In the genomic region with DNA sequence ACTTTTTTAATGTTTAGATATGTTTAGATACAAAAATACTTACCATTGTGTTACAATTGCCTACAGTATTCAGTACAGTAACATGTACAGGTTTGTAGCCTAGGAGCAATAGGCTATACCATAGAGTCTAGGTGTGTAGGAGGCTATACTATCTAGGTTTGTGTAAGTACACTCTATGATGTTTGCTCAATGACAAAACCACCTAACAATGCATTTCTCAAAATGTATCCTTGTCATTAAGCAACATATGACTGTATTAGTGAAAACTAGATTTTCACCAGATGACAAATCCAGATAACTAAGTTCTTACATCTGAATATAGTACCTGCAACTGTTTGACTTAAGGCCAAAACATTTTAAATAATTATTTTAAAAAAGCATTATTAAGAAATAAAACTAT, we compare ENCODE assay signal across 17 cellular contexts. TPM values are rescaled to one million over a fixed set of nuclear protein-coding genes. Genes with fewer than 3 reads are reported as not detected.
"Had no signal": no experiment of that assay in that cellular context is flagged by ENCODE, and none has a peak within 500 bp of the region (broad histone marks: within the 10 kb centered on the region; RNA-seq: fewer than 3 reads in every experiment).

No MANE protein-coding gene starts in this region.

RNA-seq across cellular contexts. Expression of a gene that starts 19.7 kb away (rescaled TPM):
- total RNA-seq: activated B cell treated with CpG ODN at 0.5 μM for 24 hours; activated CD4-positive, alpha-beta memory T cell treated with anti-CD3 and anti-CD28 coated beads for 36 hours; activated CD4-positive, alpha-beta T cell treated with anti-CD3 and anti-CD28 coated beads, Interleukin-2, amount 10 ng/mL, durations not matched to agents 24 days and 14 days; activated CD8-positive, alpha-beta memory T cell treated with anti-CD3 and anti-CD28 coated beads for 36 hours; activated CD8-positive, alpha-beta T cell treated with anti-CD3 and anti-CD28 coated beads for 36 hours; activated naive CD4-positive, alpha-beta T cell treated with anti-CD3 and anti-CD28 coated beads for 36 hours; activated naive CD4-positive, alpha-beta T cell treated with anti-CD3 and anti-CD28 coated beads, Interleukin-2, amount 50 U/mL, for 72 hours; activated naive CD8-positive, alpha-beta T cell treated with anti-CD3 and anti-CD28 coated beads for 36 hours; activated T-cell treated with anti-CD3 and anti-CD28 coated beads, Interleukin-2, amount 50 U/mL, for 4 hours; activated T-cell treated with anti-CD3 and anti-CD28 coated beads, Interleukin-2, amount 50 U/mL, for 72 hours; activated T-helper 1 cell treated with anti-CD3 and anti-CD28 coated beads, Interleukin-12 subunit alpha, Interleukin-12 subunit beta, Interleukin-2, Interleukin-4 antibody, amounts not matched to agents 30 ng/mL and 10 ng/mL and 1 ng/mL, durations not matched to agents 14 hours and 24 hours and 36 hours; adrenal gland; aorta; astrocyte; body of pancreas had no signal
- polyA plus RNA-seq: adrenal gland, aorta had no signal

RNA-seq across cellular contexts. Expression of a gene that starts 49.4 kb away (rescaled TPM):
- total RNA-seq: activated B cell treated with CpG ODN at 0.5 μM for 24 hours; activated CD4-positive, alpha-beta memory T cell treated with anti-CD3 and anti-CD28 coated beads for 36 hours; activated CD4-positive, alpha-beta T cell treated with anti-CD3 and anti-CD28 coated beads, Interleukin-2, amount 10 ng/mL, durations not matched to agents 24 days and 14 days; activated CD8-positive, alpha-beta memory T cell treated with anti-CD3 and anti-CD28 coated beads for 36 hours; activated CD8-positive, alpha-beta T cell treated with anti-CD3 and anti-CD28 coated beads for 36 hours; activated naive CD4-positive, alpha-beta T cell treated with anti-CD3 and anti-CD28 coated beads for 36 hours; activated naive CD4-positive, alpha-beta T cell treated with anti-CD3 and anti-CD28 coated beads, Interleukin-2, amount 50 U/mL, for 72 hours; activated naive CD8-positive, alpha-beta T cell treated with anti-CD3 and anti-CD28 coated beads for 36 hours; activated T-cell treated with anti-CD3 and anti-CD28 coated beads, Interleukin-2, amount 50 U/mL, for 4 hours; activated T-cell treated with anti-CD3 and anti-CD28 coated beads, Interleukin-2, amount 50 U/mL, for 72 hours; activated T-helper 1 cell treated with anti-CD3 and anti-CD28 coated beads, Interleukin-12 subunit alpha, Interleukin-12 subunit beta, Interleukin-2, Interleukin-4 antibody, amounts not matched to agents 30 ng/mL and 10 ng/mL and 1 ng/mL, durations not matched to agents 14 hours and 24 hours and 36 hours; activated T-helper 17 cell treated with anti-CD3 and anti-CD28 coated beads, Interleukin-2, amount 50 U/mL, for 72 hours; adrenal gland; body of pancreas; breast epithelium had no signal
- polyA plus RNA-seq: adrenal gland, aorta had no signal
